Comparison of ENCODE assay signal across 1 cellular context in the genomic region with DNA sequence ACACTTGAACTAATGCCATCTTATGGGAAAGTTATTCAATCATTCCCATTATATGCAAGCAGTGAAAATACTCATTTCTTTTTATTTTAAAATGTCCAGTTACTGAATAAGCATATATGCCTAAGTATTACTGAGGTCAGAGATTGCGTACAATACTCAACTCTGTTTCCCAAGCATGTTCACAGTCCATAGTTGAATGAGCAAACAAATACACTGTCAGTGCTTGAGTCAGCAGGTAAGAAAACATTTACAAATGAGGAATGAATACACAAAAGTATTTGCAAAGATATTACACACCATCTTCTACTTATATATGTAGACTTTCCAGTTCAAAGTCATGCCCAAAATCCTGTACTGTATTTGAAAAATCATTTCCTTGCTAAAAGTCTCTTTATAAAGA.
TF ChIP-seq lines count a peak whose summit lies in the region.

No MANE protein-coding gene starts in this region.

TF ChIP-seq in HepG2, 621 proteins besides CTCF, POLR2A, EP300 and RAD21 (continued from another document):
- TF ChIP-seq SCMH1 (CRISPR knock-in tag; IDR thresholded peaks at IDR 0.05; ENCODE audit: borderline replicate concordance) = no peak
- TF ChIP-seq ZNF260 (CRISPR knock-in tag; IDR thresholded peaks at IDR 0.05; ENCODE audit: borderline replicate concordance, low read depth) = no peak
- TF ChIP-seq, protein P1, sequence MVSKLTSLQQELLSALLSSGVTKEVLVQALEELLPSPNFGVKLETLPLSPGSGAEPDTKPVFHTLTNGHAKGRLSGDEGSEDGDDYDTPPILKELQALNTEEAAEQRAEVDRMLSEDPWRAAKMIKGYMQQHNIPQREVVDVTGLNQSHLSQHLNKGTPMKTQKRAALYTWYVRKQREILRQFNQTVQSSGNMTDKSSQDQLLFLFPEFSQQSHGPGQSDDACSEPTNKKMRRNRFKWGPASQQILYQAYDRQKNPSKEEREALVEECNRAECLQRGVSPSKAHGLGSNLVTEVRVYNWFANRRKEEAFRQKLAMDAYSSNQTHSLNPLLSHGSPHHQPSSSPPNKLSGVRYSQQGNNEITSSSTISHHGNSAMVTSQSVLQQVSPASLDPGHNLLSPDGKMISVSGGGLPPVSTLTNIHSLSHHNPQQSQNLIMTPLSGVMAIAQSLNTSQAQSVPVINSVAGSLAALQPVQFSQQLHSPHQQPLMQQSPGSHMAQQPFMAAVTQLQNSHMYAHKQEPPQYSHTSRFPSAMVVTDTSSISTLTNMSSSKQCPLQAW (CRISPR knock-in tag; IDR thresholded peaks at IDR 0.05) = no peak
- TF ChIP-seq ZFYVE20 (CRISPR knock-in tag; IDR thresholded peaks at IDR 0.05; ENCODE audit: borderline replicate concordance, low read depth) = no peak
- TF ChIP-seq, protein P2, sequence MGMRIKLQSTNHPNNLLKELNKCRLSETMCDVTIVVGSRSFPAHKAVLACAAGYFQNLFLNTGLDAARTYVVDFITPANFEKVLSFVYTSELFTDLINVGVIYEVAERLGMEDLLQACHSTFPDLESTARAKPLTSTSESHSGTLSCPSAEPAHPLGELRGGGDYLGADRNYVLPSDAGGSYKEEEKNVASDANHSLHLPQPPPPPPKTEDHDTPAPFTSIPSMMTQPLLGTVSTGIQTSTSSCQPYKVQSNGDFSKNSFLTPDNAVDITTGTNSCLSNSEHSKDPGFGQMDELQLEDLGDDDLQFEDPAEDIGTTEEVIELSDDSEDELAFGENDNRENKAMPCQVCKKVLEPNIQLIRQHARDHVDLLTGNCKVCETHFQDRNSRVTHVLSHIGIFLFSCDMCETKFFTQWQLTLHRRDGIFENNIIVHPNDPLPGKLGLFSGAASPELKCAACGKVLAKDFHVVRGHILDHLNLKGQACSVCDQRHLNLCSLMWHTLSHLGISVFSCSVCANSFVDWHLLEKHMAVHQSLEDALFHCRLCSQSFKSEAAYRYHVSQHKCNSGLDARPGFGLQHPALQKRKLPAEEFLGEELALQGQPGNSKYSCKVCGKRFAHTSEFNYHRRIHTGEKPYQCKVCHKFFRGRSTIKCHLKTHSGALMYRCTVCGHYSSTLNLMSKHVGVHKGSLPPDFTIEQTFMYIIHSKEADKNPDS (CRISPR knock-in tag; IDR thresholded peaks at IDR 0.05) = 0 out of 2 replicates have a peak, but pooled peaks have one; percentile 37
- TF ChIP-seq, protein P3, sequence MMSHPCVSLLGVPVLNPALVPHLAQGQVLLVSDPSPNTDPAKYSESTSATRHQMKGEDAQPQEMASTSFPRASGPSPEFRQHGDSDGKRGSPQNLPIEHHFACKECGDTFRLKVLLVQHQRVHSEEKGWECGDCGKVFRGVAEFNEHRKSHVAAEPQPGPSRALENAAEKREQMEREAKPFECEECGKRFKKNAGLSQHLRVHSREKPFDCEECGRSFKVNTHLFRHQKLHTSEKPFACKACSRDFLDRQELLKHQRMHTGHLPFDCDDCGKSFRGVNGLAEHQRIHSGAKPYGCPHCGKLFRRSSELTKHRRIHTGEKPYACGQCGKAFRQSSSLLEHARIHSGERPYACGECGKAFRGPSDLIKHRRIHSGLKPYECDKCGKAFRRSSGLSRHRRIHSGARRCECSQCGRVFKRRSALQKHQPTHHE (CRISPR knock-in tag; IDR thresholded peaks at IDR 0.05; ENCODE audit: borderline replicate concordance) = no peak
- TF ChIP-seq REXO4 (CRISPR knock-in tag; IDR thresholded peaks at IDR 0.05; ENCODE audit: borderline replicate concordance) = no peak
- peak; percentile 32; the same call in 1 of the 2 replicates for TF ChIP-seq NKX3-1 (CRISPR knock-in tag; IDR thresholded peaks at IDR 0.05)
- no peak for TF ChIP-seq ZNF607 (CRISPR knock-in tag; IDR thresholded peaks at IDR 0.05; ENCODE audit: borderline replicate concordance)
- TF ChIP-seq, protein P4, sequence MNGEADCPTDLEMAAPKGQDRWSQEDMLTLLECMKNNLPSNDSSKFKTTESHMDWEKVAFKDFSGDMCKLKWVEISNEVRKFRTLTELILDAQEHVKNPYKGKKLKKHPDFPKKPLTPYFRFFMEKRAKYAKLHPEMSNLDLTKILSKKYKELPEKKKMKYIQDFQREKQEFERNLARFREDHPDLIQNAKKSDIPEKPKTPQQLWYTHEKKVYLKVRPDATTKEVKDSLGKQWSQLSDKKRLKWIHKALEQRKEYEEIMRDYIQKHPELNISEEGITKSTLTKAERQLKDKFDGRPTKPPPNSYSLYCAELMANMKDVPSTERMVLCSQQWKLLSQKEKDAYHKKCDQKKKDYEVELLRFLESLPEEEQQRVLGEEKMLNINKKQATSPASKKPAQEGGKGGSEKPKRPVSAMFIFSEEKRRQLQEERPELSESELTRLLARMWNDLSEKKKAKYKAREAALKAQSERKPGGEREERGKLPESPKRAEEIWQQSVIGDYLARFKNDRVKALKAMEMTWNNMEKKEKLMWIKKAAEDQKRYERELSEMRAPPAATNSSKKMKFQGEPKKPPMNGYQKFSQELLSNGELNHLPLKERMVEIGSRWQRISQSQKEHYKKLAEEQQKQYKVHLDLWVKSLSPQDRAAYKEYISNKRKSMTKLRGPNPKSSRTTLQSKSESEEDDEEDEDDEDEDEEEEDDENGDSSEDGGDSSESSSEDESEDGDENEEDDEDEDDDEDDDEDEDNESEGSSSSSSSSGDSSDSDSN (CRISPR knock-in tag; IDR thresholded peaks at IDR 0.05) = no peak
- TF ChIP-seq ZNF143 (CRISPR knock-in tag; IDR thresholded peaks at IDR 0.05) = no peak
- TF ChIP-seq, protein P5, sequence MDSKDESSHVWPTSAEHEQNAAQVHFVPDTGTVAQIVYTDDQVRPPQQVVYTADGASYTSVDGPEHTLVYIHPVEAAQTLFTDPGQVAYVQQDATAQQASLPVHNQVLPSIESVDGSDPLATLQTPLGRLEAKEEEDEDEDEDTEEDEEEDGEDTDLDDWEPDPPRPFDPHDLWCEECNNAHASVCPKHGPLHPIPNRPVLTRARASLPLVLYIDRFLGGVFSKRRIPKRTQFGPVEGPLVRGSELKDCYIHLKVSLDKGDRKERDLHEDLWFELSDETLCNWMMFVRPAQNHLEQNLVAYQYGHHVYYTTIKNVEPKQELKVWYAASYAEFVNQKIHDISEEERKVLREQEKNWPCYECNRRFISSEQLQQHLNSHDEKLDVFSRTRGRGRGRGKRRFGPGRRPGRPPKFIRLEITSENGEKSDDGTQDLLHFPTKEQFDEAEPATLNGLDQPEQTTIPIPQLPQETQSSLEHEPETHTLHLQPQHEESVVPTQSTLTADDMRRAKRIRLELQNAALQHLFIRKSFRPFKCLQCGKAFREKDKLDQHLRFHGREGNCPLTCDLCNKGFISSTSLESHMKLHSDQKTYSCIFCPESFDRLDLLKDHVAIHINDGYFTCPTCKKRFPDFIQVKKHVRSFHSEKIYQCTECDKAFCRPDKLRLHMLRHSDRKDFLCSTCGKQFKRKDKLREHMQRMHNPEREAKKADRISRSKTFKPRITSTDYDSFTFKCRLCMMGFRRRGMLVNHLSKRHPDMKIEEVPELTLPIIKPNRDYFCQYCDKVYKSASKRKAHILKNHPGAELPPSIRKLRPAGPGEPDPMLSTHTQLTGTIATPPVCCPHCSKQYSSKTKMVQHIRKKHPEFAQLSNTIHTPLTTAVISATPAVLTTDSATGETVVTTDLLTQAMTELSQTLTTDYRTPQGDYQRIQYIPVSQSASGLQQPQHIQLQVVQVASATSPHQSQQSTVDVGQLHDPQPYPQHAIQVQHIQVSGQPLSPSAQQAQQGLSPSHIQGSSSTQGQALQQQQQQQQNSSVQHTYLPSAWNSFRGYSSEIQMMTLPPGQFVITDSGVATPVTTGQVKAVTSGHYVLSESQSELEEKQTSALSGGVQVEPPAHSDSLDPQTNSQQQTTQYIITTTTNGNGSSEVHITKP (CRISPR knock-in tag; IDR thresholded peaks at IDR 0.05; ENCODE audit: low read depth) = no peak
- no peak for TF ChIP-seq HCFC1 (IDR thresholded peaks at IDR 0.05; ENCODE audit: low read depth, low read length)
- no peak for TF ChIP-seq TAF15 (IDR thresholded peaks at IDR 0.05; ENCODE audit: low read depth, low read length, poor library complexity, severe bottlenecking)
- TF ChIP-seq SMAD3 (CRISPR knock-in tag; IDR thresholded peaks at IDR 0.05) = peak; percentile 66; the same call in 1 of the 2 replicates
- TF ChIP-seq TBL1XR1 (IDR thresholded peaks at IDR 0.05; ENCODE audit: borderline replicate concordance, low read length, partially characterized antibody) = no peak
- no peak for TF ChIP-seq ZNF775 (CRISPR knock-in tag; IDR thresholded peaks at IDR 0.05; ENCODE audit: borderline replicate concordance)
- TF ChIP-seq, protein P6, sequence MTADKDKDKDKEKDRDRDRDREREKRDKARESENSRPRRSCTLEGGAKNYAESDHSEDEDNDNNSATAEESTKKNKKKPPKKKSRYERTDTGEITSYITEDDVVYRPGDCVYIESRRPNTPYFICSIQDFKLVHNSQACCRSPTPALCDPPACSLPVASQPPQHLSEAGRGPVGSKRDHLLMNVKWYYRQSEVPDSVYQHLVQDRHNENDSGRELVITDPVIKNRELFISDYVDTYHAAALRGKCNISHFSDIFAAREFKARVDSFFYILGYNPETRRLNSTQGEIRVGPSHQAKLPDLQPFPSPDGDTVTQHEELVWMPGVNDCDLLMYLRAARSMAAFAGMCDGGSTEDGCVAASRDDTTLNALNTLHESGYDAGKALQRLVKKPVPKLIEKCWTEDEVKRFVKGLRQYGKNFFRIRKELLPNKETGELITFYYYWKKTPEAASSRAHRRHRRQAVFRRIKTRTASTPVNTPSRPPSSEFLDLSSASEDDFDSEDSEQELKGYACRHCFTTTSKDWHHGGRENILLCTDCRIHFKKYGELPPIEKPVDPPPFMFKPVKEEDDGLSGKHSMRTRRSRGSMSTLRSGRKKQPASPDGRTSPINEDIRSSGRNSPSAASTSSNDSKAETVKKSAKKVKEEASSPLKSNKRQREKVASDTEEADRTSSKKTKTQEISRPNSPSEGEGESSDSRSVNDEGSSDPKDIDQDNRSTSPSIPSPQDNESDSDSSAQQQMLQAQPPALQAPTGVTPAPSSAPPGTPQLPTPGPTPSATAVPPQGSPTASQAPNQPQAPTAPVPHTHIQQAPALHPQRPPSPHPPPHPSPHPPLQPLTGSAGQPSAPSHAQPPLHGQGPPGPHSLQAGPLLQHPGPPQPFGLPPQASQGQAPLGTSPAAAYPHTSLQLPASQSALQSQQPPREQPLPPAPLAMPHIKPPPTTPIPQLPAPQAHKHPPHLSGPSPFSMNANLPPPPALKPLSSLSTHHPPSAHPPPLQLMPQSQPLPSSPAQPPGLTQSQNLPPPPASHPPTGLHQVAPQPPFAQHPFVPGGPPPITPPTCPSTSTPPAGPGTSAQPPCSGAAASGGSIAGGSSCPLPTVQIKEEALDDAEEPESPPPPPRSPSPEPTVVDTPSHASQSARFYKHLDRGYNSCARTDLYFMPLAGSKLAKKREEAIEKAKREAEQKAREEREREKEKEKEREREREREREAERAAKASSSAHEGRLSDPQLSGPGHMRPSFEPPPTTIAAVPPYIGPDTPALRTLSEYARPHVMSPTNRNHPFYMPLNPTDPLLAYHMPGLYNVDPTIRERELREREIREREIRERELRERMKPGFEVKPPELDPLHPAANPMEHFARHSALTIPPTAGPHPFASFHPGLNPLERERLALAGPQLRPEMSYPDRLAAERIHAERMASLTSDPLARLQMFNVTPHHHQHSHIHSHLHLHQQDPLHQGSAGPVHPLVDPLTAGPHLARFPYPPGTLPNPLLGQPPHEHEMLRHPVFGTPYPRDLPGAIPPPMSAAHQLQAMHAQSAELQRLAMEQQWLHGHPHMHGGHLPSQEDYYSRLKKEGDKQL (CRISPR knock-in tag; IDR thresholded peaks at IDR 0.05; ENCODE audit: low read depth) = peak; percentile 96
- TF ChIP-seq SALL2 (CRISPR knock-in tag; IDR thresholded peaks at IDR 0.05) = no peak
- no peak for TF ChIP-seq MTF2 (CRISPR knock-in tag; IDR thresholded peaks at IDR 0.05; ENCODE audit: borderline replicate concordance)
- no peak for TF ChIP-seq NAIF1 (CRISPR knock-in tag; IDR thresholded peaks at IDR 0.05; ENCODE audit: borderline replicate concordance)
- TF ChIP-seq, protein P7, sequence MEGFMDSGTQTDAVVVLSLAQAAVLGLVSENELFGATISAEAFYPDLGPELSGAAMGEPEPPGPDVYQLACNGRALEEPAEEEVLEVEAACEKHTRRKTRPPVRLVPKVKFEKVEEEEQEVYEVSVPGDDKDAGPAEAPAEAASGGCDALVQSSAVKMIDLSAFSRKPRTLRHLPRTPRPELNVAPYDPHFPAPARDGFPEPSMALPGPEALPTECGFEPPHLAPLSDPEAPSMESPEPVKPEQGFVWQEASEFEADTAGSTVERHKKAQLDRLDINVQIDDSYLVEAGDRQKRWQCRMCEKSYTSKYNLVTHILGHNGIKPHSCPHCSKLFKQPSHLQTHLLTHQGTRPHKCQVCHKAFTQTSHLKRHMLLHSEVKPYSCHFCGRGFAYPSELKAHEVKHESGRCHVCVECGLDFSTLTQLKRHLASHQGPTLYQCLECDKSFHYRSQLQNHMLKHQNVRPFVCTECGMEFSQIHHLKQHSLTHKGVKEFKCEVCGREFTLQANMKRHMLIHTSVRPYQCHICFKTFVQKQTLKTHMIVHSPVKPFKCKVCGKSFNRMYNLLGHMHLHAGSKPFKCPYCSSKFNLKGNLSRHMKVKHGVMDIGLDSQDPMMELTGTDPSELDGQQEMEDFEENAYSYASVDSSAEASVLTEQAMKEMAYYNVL (CRISPR knock-in tag; IDR thresholded peaks at IDR 0.05; ENCODE audit: borderline replicate concordance) = no peak
- peak; percentile 57; the same call in 1 of the 2 replicates for TF ChIP-seq SOX5 (CRISPR knock-in tag; IDR thresholded peaks at IDR 0.05; ENCODE audit: borderline replicate concordance)
- TF ChIP-seq, protein P8, sequence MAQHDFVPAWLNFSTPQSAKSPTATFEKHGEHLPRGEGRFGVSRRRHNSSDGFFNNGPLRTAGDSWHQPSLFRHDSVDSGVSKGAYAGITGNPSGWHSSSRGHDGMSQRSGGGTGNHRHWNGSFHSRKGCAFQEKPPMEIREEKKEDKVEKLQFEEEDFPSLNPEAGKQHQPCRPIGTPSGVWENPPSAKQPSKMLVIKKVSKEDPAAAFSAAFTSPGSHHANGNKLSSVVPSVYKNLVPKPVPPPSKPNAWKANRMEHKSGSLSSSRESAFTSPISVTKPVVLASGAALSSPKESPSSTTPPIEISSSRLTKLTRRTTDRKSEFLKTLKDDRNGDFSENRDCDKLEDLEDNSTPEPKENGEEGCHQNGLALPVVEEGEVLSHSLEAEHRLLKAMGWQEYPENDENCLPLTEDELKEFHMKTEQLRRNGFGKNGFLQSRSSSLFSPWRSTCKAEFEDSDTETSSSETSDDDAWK (CRISPR knock-in tag; IDR thresholded peaks at IDR 0.05) = no peak
- TF ChIP-seq ZNF547 (CRISPR knock-in tag; IDR thresholded peaks at IDR 0.05) = no peak
- no peak; the same call in 1 of the 2 replicates for TF ChIP-seq ZBTB20 (CRISPR knock-in tag; IDR thresholded peaks at IDR 0.05; ENCODE audit: borderline replicate concordance, low read depth)
TF ChIP-seq in HepG2: peak in this region for 58.
